1 cellular context compared by ENCODE assay signal in genomic region chr9:92405770-92406169, GRCh38.
TF ChIP-seq lines count a peak whose summit lies in the region.

No MANE protein-coding gene starts in this region.

TF ChIP-seq in GM12891, 5 proteins besides CTCF, POLR2A, EP300 and RAD21:
- no peak for TF ChIP-seq PAX5 (IDR thresholded peaks at IDR 0.05; ENCODE audit: insufficient read depth, low read length, severe bottlenecking)
- TF ChIP-seq SPI1 (IDR thresholded peaks at IDR 0.05; ENCODE audit: low read depth, low read length), result no peak
- no peak for TF ChIP-seq TAF1 (IDR thresholded peaks at IDR 0.05; ENCODE audit: low read depth, low read length)
- no peak for TF ChIP-seq POLR2AphosphoS5 (IDR thresholded peaks at IDR 0.05; ENCODE audit: low read depth, low read length)
- no peak for TF ChIP-seq POU2F2 (IDR thresholded peaks at IDR 0.05; ENCODE audit: low read depth, low read length)
